ENCODE assay signal across 8 cellular contexts in genomic region chr4:183657564-183657963, GRCh38. TPM values are rescaled to one million over a fixed set of nuclear protein-coding genes. Genes with fewer than 3 reads are reported as not detected.
DNase-seq lines count a peak whose midpoint lies in the region; ATAC-seq and TF ChIP-seq lines count a peak whose summit lies in the region.

No MANE protein-coding gene starts in this region.

- no peaks in the 10 kb centered on the region for H3K9me3 Mint-ChIP-seq in CD4-positive, CD25-positive, alpha-beta regulatory T cell
- H3K9me3 Mint-ChIP-seq in naive thymus-derived CD4-positive, alpha-beta T cell: no peaks in the 10 kb centered on the region

- H3K4me3 ChIP-seq in CD4-positive, CD25-positive, alpha-beta regulatory T cell (ENCODE audit: low read depth, low read length): peak overlapping the region; percentile 98
- peak overlapping the region; percentile 89 for H3K4me3 ChIP-seq in Jurkat, Clone E6-1 (ENCODE audit: low read length)
- H3K4me3 ChIP-seq in astrocyte of the spinal cord (ENCODE audit: low read depth, low read length): peak overlapping the region; percentile 85
- peak overlapping the region; percentile 87 for H3K4me3 ChIP-seq in naive thymus-derived CD4-positive, alpha-beta T cell (ENCODE audit: low read length)

- intact Hi-C loops in naive thymus-derived CD4-positive, alpha-beta T cell (cut with micrococcal nuclease): loop anchor here (5.0 to 10.0 kb wide), 5 partner anchors 560 to 1770 kb away; partner anchors contain the start of genes CFAP97 (in 1 of the 2), DCTD (in 1 of the 2), IRF2 (in 1 of the 2) and SNX25 (in 1 of the 2)

- POLR2A ChIA-PET in naive thymus-derived CD4-positive, alpha-beta T cell (lab: Charles Lee): interaction anchor here (0.6 to 1.3 kb wide), 3 partner anchors 152 to 213 kb away, joined by 3 to 4 read pairs (median 4); partner anchors contain the start of gene CDKN2AIP

- H3K36me3 Mint-ChIP-seq in CD4-positive, CD25-positive, alpha-beta regulatory T cell: peaks cover 20% of the 10 kb centered on the region
- H3K36me3 Mint-ChIP-seq in naive thymus-derived CD4-positive, alpha-beta T cell: peaks cover 0 to 18% (median 14%) of the 10 kb centered on the region in 5 donors

- peak in 1 of 3 donors; percentile 31 for DNase-seq in CD4-positive, CD25-positive, alpha-beta regulatory T cell
- no peak for DNase-seq in Jurkat, Clone E6-1 (ENCODE audit: low read depth, low spot score)
- DNase-seq in astrocyte of the spinal cord (ENCODE audit: low read depth, low spot score): peak; percentile 9
- DNase-seq in naive thymus-derived CD4-positive, alpha-beta T cell: no peak
- no peak for DNase-seq in NCI-H1694 treated with DMSO at 0.1 percent for 48 hours (lab: John Stamatoyannopoulos, UW)
- DNase-seq in NCI-H748 (lab: John Stamatoyannopoulos, UW; ENCODE audit: unreplicated experiment): no peak

- H3K4me1 Mint-ChIP-seq in CD4-positive, CD25-positive, alpha-beta regulatory T cell: peaks cover 20 to 57% (median 40%) of the 10 kb centered on the region in 4 donors
- peaks cover 31 to 48% (median 37%) of the 10 kb centered on the region in 7 donors for H3K4me1 Mint-ChIP-seq in naive thymus-derived CD4-positive, alpha-beta T cell

- TF ChIP-seq CTCF in astrocyte of the spinal cord (IDR thresholded peaks at IDR 0.05; ENCODE audit: low read depth, low read length): no peak

- H3K27me3 ChIP-seq in CD4-positive, CD25-positive, alpha-beta regulatory T cell (ENCODE audit: control insufficient read depth, insufficient read depth, low read length): no peaks in the 10 kb centered on the region
- no peaks in the 10 kb centered on the region for H3K27me3 ChIP-seq in naive thymus-derived CD4-positive, alpha-beta T cell (ENCODE audit: control insufficient read depth in 2 of 2, insufficient read depth in 2 of 2, low read length in 2 of 2)

- peak overlapping the region; percentile 91 to 97 (median 95) for H3K27ac Mint-ChIP-seq in CD4-positive, CD25-positive, alpha-beta regulatory T cell
- peak overlapping the region in 8 of 9 donors; percentile 36 to 99 (median 92) for H3K27ac Mint-ChIP-seq in naive thymus-derived CD4-positive, alpha-beta T cell

- no peak overlapping the region for H3K27ac ChIP-seq in CD4-positive, CD25-positive, alpha-beta regulatory T cell (ENCODE audit: insufficient read depth, low read length, poor library complexity, severe bottlenecking)
- H3K27ac ChIP-seq in naive thymus-derived CD4-positive, alpha-beta T cell (ENCODE audit: low read depth, low read length): peak overlapping the region; percentile 96

- in situ Hi-C loops in astrocyte of the spinal cord (cut with HindIII; ENCODE audit: low sequenced_read_pairs): no loop called here

- no peaks in the 10 kb centered on the region for H3K27me3 Mint-ChIP-seq in CD4-positive, CD25-positive, alpha-beta regulatory T cell
- H3K27me3 Mint-ChIP-seq in naive thymus-derived CD4-positive, alpha-beta T cell: no peaks in the 10 kb centered on the region

- peaks cover 7% of the 10 kb centered on the region for H3K36me3 ChIP-seq in CD4-positive, CD25-positive, alpha-beta regulatory T cell (ENCODE audit: control insufficient read depth, insufficient read depth, low read length)
- H3K36me3 ChIP-seq in naive thymus-derived CD4-positive, alpha-beta T cell (ENCODE audit: control insufficient read depth in 2 of 3, insufficient read depth in 3 of 3, low read length in 3 of 3): peaks cover 0 to 18% (median 0%) of the 10 kb centered on the region in 3 experiments

- H3K4me3 Mint-ChIP-seq in CD4-positive, CD25-positive, alpha-beta regulatory T cell: peak overlapping the region; percentile 96
- peak overlapping the region; percentile 88 to 98 (median 96) for H3K4me3 Mint-ChIP-seq in naive thymus-derived CD4-positive, alpha-beta T cell

- no peaks in the 10 kb centered on the region for H3K9me3 ChIP-seq in CD4-positive, CD25-positive, alpha-beta regulatory T cell (ENCODE audit: control insufficient read depth in 2 of 2, low read length in 2 of 2)
- no peaks in the 10 kb centered on the region for H3K9me3 ChIP-seq in naive thymus-derived CD4-positive, alpha-beta T cell (ENCODE audit: control insufficient read depth in 2 of 3, low read length in 3 of 3)

- no peak for ATAC-seq in CD4-positive, CD25-positive, alpha-beta regulatory T cell (ENCODE audit: low read depth in 2 of 2)
- ATAC-seq in naive thymus-derived CD4-positive, alpha-beta T cell: no peak
- ATAC-seq in GM21360 (IDR thresholded peaks at IDR 0.05; ENCODE audit: unreplicated experiment) (no peak), HG03280 (IDR thresholded peaks at IDR 0.05; ENCODE audit: unreplicated experiment) (no peak)

- CTCF ChIA-PET in naive thymus-derived CD4-positive, alpha-beta T cell (lab: Charles Lee): no interaction called here

- peaks cover 27% of the 10 kb centered on the region for H3K4me1 ChIP-seq in CD4-positive, CD25-positive, alpha-beta regulatory T cell (ENCODE audit: control insufficient read depth, insufficient read depth, low read length, poor library complexity, severe bottlenecking)
- H3K4me1 ChIP-seq in naive thymus-derived CD4-positive, alpha-beta T cell (ENCODE audit: control insufficient read depth in 2 of 2, insufficient read depth in 2 of 2, low read length in 2 of 2): peaks cover 14 to 19% of the 10 kb centered on the region in 2 donors

RNA-seq across cellular contexts. Expression of gene RWDD4, which starts 1.4 kb away (rescaled TPM):
- total RNA-seq in CD4-positive, CD25-positive, alpha-beta regulatory T cell: 9.9 TPM
- polyA plus RNA-seq in CD4-positive, CD25-positive, alpha-beta regulatory T cell: 10 to 100 TPM; 15.6 to 26.6 (median 19.7) TPM
- 33.2 TPM for polyA plus RNA-seq in Jurkat, Clone E6-1 (2012; ENCODE audit: insufficient read depth, insufficient read length)
- 10 to 100 TPM in 4 of 5 experiments, 1 to 10 TPM in 1; 9.3 to 15.8 (median 11.6) TPM for total RNA-seq in naive thymus-derived CD4-positive, alpha-beta T cell
- 10 to 100 TPM; 12.6 to 19.2 TPM for polyA plus RNA-seq in naive thymus-derived CD4-positive, alpha-beta T cell

RNA-seq across cellular contexts. Expression of gene TRAPPC11, which starts 1.5 kb away (rescaled TPM):
- total RNA-seq in CD4-positive, CD25-positive, alpha-beta regulatory T cell: 33.4 TPM
- polyA plus RNA-seq in CD4-positive, CD25-positive, alpha-beta regulatory T cell: 10 to 100 TPM; 18.4 to 22.8 (median 21.4) TPM
- 27.2 TPM for polyA plus RNA-seq in Jurkat, Clone E6-1 (2012; ENCODE audit: insufficient read depth, insufficient read length)
- 10 to 100 TPM; 26.3 to 48.8 (median 35.6) TPM for total RNA-seq in naive thymus-derived CD4-positive, alpha-beta T cell
- polyA plus RNA-seq in naive thymus-derived CD4-positive, alpha-beta T cell: 10 to 100 TPM; 20.1 to 24.3 TPM
